ENCODE assay signal across 20 cellular contexts in the genomic region with DNA sequence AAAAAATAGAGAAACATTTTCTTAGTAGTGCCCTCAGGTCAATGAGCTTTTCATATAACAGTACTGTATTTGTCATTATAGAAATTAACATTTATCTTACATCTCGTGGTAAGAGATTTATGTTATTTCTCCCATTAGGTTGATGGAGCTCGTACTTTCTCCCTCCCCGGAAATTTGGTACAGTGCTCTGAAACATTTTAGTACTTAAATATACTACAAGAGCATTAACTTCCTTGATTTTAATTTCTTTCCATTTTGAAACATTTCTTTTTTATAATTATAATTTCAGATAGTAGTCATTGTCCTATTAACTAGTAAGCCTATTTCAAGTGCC.
"Had no signal": no experiment of that assay in that cellular context is flagged by ENCODE, and none has a peak within 500 bp of the region (broad histone marks: within the 10 kb centered on the region; RNA-seq: fewer than 3 reads in every experiment).

No MANE protein-coding gene starts in this region.

- H3K27me3 ChIP-seq: cardiac muscle cell, hepatocyte, thyroid gland had no signal

- DNase-seq: activated CD4-positive, alpha-beta memory T cell treated with anti-CD3 and anti-CD28 coated beads, Interleukin-2, amount 10 ng/mL, durations not matched to agents 7 days and 5 days; activated CD4-positive, alpha-beta T cell treated with anti-CD3 and anti-CD28 coated beads, Interleukin-2, amount 10 ng/mL, durations not matched to agents 24 days and 14 days; activated effector memory CD4-positive, alpha-beta T cell treated with Interleukin-2 at 50 U/mL for 16 hours; activated naive CD4-positive, alpha-beta T cell treated with anti-CD3 and anti-CD28 coated beads for 36 hours; activated T-cell treated with anti-CD3 and anti-CD28 coated beads, Interleukin-2, amount 50 U/mL, for 72 hours; effector CD4-positive, alpha-beta T cell; naive B cell; nucleus accumbens; right cardiac atrium; stimulated activated CD4-positive, alpha-beta T cell treated with anti-CD3 and anti-CD28 coated beads, Interleukin-1b, Interleukin-23, amount 100 ng/mL, for 48 hours; substantia nigra; T-helper 2 cell; thyroid gland had no signal

- H3K4me3 ChIP-seq: cardiac muscle cell, hepatocyte, thyroid gland had no signal

- H3K79me2 ChIP-seq: hepatocyte, parathyroid adenoma had no signal

- H3K9ac ChIP-seq: parathyroid adenoma had no signal

- H3K27me3 Mint-ChIP-seq: activated CD4-positive, alpha-beta memory T cell treated with anti-CD3 and anti-CD28 coated beads, Interleukin-2, amount 10 ng/mL, durations not matched to agents 7 days and 5 days; activated CD4-positive, alpha-beta T cell treated with anti-CD3 and anti-CD28 coated beads, Interleukin-2, amount 10 ng/mL, durations not matched to agents 24 days and 14 days; stimulated activated naive CD8-positive, alpha-beta T cell treated with anti-CD3 and anti-CD28 coated beads, Interleukin-15, Interleukin-2, amounts not matched to agents 100 ng/mL and 50 ng/mL, for 24 hours had no signal

- H3K9me3 ChIP-seq: thyroid gland had no signal

- H3K4me3 Mint-ChIP-seq: activated CD4-positive, alpha-beta memory T cell treated with anti-CD3 and anti-CD28 coated beads, Interleukin-2, amount 10 ng/mL, durations not matched to agents 7 days and 5 days; activated CD4-positive, alpha-beta T cell treated with anti-CD3 and anti-CD28 coated beads, Interleukin-2, amount 10 ng/mL, durations not matched to agents 24 days and 14 days; activated naive CD4-positive, alpha-beta T cell treated with anti-CD3 and anti-CD28 coated beads for 36 hours; activated T-cell treated with anti-CD3 and anti-CD28 coated beads, Interleukin-2, amount 50 U/mL, for 72 hours; memory B cell; naive B cell; stimulated activated naive CD8-positive, alpha-beta T cell treated with anti-CD3 and anti-CD28 coated beads, Interleukin-15, Interleukin-2, amounts not matched to agents 100 ng/mL and 50 ng/mL, for 24 hours had no signal

- H3K4me1 Mint-ChIP-seq: activated CD4-positive, alpha-beta memory T cell treated with anti-CD3 and anti-CD28 coated beads, Interleukin-2, amount 10 ng/mL, durations not matched to agents 7 days and 5 days; activated CD4-positive, alpha-beta T cell treated with anti-CD3 and anti-CD28 coated beads, Interleukin-2, amount 10 ng/mL, durations not matched to agents 24 days and 14 days; memory B cell; naive B cell had no signal

- H3K9me3 Mint-ChIP-seq: activated CD4-positive, alpha-beta memory T cell treated with anti-CD3 and anti-CD28 coated beads, Interleukin-2, amount 10 ng/mL, durations not matched to agents 7 days and 5 days; activated CD4-positive, alpha-beta T cell treated with anti-CD3 and anti-CD28 coated beads, Interleukin-2, amount 10 ng/mL, durations not matched to agents 24 days and 14 days; activated naive CD4-positive, alpha-beta T cell treated with anti-CD3 and anti-CD28 coated beads for 36 hours; memory B cell; naive B cell had no signal

- ATAC-seq: activated CD4-positive, CD25-positive, alpha-beta regulatory T cell treated with anti-CD3 and anti-CD28 coated beads, Interleukin-2, amount 50 U/mL, for 24 hours; activated T-cell treated with anti-CD3 and anti-CD28 coated beads, Interleukin-2, amount 50 U/mL, for 72 hours; esophagus mucosa; right cardiac atrium had no signal

- H3K27ac ChIP-seq: cardiac muscle cell, hepatocyte, parathyroid adenoma, thyroid gland had no signal

- H3K4me1 ChIP-seq: parathyroid adenoma, thyroid gland had no signal

- H3K36me3 ChIP-seq: cardiac muscle cell, thyroid gland had no signal

- H2AFZ ChIP-seq: parathyroid adenoma had no signal

- H3K27ac Mint-ChIP-seq: activated CD4-positive, alpha-beta memory T cell treated with anti-CD3 and anti-CD28 coated beads, Interleukin-2, amount 10 ng/mL, durations not matched to agents 7 days and 5 days; activated CD4-positive, alpha-beta T cell treated with anti-CD3 and anti-CD28 coated beads, Interleukin-2, amount 10 ng/mL, durations not matched to agents 24 days and 14 days; activated naive CD4-positive, alpha-beta T cell treated with anti-CD3 and anti-CD28 coated beads for 36 hours; activated T-cell treated with anti-CD3 and anti-CD28 coated beads, Interleukin-2, amount 50 U/mL, for 72 hours; memory B cell; stimulated activated naive CD8-positive, alpha-beta T cell treated with anti-CD3 and anti-CD28 coated beads, Interleukin-15, Interleukin-2, amounts not matched to agents 100 ng/mL and 50 ng/mL, for 24 hours had no signal

- H3K36me3 Mint-ChIP-seq: memory B cell, naive B cell had no signal
